ENCODE assay signal across 1 cellular context in the genomic region with DNA sequence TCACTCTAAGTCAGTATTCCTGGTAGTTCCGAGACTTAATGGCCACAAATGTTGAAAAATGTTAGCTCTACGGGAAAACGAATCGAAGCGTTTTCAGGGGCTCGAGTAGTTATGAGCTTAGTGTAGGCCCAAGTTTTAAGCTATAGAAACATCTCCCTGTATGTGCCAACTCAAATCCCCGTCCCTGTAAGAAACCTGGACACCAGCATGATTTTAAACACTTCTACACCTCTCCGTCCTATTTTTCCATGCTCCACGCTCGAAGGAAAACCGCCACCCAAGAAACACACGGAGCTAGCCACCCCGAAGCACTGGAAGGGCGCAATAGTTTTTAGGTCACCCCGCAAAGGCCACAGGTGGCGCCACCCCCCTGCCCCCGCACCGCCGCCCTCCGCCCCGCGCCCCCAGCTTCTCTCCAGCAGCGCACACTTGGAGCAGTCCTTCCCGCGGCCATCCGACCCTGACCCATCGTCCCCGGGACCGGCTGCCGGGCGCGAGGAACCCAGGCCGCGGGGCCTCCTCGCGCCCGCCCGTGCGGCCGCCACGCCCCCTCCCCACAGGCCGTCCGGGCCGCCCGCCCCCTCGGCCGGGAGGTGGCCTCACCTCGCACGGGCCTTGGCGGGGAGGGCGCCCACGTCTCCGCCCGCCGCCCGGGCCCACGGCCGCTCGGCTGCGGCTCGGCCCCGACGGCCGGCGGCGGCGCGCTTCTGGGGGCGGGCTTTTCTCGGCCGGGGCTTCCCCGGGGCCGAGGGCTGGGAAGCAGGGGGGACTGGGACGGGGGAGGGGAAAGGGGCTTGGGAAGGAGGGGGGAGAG.
TF ChIP-seq lines count a peak whose summit lies in the region.

No MANE protein-coding gene starts in this region.

TF ChIP-seq in GM23338, 12 proteins besides CTCF, POLR2A, EP300 and RAD21 (continued from another document):
- TF ChIP-seq, protein P1, sequence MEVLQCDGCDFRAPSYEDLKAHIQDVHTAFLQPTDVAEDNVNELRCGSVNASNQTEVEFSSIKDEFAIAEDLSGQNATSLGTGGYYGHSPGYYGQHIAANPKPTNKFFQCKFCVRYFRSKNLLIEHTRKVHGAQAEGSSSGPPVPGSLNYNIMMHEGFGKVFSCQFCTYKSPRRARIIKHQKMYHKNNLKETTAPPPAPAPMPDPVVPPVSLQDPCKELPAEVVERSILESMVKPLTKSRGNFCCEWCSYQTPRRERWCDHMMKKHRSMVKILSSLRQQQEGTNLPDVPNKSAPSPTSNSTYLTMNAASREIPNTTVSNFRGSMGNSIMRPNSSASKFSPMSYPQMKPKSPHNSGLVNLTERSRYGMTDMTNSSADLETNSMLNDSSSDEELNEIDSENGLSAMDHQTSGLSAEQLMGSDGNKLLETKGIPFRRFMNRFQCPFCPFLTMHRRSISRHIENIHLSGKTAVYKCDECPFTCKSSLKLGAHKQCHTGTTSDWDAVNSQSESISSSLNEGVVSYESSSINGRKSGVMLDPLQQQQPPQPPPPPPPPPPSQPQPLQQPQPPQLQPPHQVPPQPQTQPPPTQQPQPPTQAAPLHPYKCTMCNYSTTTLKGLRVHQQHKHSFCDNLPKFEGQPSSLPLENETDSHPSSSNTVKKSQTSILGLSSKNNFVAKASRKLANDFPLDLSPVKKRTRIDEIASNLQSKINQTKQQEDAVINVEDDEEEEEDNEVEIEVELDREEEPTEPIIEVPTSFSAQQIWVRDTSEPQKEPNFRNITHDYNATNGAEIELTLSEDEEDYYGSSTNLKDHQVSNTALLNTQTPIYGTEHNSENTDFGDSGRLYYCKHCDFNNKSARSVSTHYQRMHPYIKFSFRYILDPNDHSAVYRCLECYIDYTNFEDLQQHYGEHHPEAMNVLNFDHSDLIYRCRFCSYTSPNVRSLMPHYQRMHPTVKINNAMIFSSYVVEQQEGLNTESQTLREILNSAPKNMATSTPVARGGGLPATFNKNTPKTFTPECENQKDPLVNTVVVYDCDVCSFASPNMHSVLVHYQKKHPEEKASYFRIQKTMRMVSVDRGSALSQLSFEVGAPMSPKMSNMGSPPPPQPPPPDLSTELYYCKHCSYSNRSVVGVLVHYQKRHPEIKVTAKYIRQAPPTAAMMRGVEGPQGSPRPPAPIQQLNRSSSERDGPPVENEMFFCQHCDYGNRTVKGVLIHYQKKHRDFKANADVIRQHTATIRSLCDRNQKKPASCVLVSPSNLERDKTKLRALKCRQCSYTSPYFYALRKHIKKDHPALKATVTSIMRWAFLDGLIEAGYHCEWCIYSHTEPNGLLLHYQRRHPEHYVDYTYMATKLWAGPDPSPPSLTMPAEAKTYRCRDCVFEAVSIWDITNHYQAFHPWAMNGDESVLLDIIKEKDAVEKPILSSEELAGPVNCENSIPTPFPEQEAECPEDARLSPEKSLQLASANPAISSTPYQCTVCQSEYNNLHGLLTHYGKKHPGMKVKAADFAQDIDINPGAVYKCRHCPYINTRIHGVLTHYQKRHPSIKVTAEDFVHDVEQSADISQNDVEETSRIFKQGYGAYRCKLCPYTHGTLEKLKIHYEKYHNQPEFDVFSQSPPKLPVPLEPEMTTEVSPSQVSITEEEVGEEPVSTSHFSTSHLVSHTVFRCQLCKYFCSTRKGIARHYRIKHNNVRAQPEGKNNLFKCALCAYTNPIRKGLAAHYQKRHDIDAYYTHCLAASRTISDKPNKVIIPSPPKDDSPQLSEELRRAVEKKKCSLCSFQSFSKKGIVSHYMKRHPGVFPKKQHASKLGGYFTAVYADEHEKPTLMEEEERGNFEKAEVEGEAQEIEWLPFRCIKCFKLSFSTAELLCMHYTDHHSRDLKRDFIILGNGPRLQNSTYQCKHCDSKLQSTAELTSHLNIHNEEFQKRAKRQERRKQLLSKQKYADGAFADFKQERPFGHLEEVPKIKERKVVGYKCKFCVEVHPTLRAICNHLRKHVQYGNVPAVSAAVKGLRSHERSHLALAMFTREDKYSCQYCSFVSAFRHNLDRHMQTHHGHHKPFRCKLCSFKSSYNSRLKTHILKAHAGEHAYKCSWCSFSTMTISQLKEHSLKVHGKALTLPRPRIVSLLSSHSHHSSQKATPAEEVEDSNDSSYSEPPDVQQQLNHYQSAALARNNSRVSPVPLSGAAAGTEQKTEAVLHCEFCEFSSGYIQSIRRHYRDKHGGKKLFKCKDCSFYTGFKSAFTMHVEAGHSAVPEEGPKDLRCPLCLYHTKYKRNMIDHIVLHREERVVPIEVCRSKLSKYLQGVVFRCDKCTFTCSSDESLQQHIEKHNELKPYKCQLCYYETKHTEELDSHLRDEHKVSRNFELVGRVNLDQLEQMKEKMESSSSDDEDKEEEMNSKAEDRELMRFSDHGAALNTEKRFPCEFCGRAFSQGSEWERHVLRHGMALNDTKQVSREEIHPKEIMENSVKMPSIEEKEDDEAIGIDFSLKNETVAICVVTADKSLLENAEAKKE (CRISPR knock-in tag; IDR thresholded peaks at IDR 0.05), result no peak
- TF ChIP-seq, protein P2, sequence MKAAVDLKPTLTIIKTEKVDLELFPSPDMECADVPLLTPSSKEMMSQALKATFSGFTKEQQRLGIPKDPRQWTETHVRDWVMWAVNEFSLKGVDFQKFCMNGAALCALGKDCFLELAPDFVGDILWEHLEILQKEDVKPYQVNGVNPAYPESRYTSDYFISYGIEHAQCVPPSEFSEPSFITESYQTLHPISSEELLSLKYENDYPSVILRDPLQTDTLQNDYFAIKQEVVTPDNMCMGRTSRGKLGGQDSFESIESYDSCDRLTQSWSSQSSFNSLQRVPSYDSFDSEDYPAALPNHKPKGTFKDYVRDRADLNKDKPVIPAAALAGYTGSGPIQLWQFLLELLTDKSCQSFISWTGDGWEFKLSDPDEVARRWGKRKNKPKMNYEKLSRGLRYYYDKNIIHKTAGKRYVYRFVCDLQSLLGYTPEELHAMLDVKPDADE (IDR thresholded peaks at IDR 0.05), result no peak
- no peak for TF ChIP-seq ZNF331 (CRISPR knock-in tag; IDR thresholded peaks at IDR 0.05; ENCODE audit: low read depth)
